9 cellular contexts compared by ENCODE assay signal in the genomic region with DNA sequence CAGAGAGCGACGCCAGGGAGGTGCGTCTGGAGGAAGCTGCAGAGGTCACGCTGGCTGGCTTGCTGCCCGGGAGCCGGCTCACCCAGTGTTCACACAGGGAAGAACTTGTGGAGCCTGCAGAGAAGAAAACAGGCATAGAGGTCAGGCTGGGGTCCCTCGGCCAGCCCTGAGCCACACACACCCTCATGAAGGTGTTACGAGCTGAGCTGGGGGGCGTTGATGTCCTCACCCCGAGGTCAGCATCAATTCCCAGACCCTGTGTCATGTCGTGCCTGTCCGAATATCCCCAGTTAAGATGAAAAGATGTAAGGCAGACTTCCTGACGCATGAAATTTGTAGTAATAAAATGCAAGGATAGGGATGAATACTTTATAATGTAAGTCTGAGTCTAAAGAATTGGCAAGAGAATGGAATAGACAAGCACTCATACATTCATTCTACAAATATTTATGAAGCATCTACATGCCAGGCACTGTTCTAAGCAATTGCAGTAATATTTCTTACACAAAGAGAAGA.
A peak's percentile ranks its signal among the peaks of the same experiment; 100 is the strongest.
DNase-seq lines count a peak whose midpoint lies in the region; ATAC-seq and TF ChIP-seq lines count a peak whose summit lies in the region.
"Had no signal": no experiment of that assay in that cellular context is flagged by ENCODE, and none has a peak within 500 bp of the region (broad histone marks: within the 10 kb centered on the region; RNA-seq: fewer than 3 reads in every experiment).

No MANE protein-coding gene starts in this region.

- no peak overlapping the region for H2BK5ac ChIP-seq in H9 (ENCODE audit: insufficient read length, low read length)

- no peak overlapping the region for H2BK120ac ChIP-seq in H9 (ENCODE audit: low read depth, low read length, poor library complexity, severe bottlenecking)

- peak; percentile 97 for ATAC-seq in left colon

- no peaks in the 10 kb centered on the region for H3K27me3 ChIP-seq in smooth muscle cell (ENCODE audit: low read depth)
- H3K27me3 ChIP-seq in H9 (ENCODE audit: insufficient read depth, low read length), result no peaks in the 10 kb centered on the region

- peak overlapping the region; percentile 73 for H3K27ac ChIP-seq in smooth muscle cell (ENCODE audit: low read depth)
- H3K27ac ChIP-seq in H9 (ENCODE audit: insufficient read length, low read depth, low read length), result no peak overlapping the region
- H3K27ac ChIP-seq: PC-9 had no signal

- no peak overlapping the region for H3K4ac ChIP-seq in H9 (ENCODE audit: low read depth, low read length)

- no peak overlapping the region for H3K14ac ChIP-seq in H9 (ENCODE audit: insufficient read depth, low read length)

- H3K23ac ChIP-seq in H9 (ENCODE audit: insufficient read length, low read depth, low read length), result no peak overlapping the region

- H3T11ph ChIP-seq in H9 (ENCODE audit: low read length), result no peak overlapping the region

- H3K4me3 ChIP-seq in smooth muscle cell, result no peak overlapping the region
- H3K4me3 ChIP-seq: PC-9 had no signal

- peak overlapping the region; percentile 23 for H3K9ac ChIP-seq in smooth muscle cell (ENCODE audit: low read depth)
- H3K9ac ChIP-seq in H9 (ENCODE audit: extremely low read depth, insufficient read length, low read length), result no peak overlapping the region

- H3K79me2 ChIP-seq in smooth muscle cell (ENCODE audit: low read depth) (no peaks in the 10 kb centered on the region), H9 (ENCODE audit: insufficient read depth, low read length) (no peaks in the 10 kb centered on the region)

- H3K36me3 Mint-ChIP-seq in H9 (ENCODE audit: insufficient read depth in 1 of 3, low read depth in 3 of 3), result peaks cover 31 to 61% (median 59%) of the 10 kb centered on the region in 3 experiments; a peak in 6 of 7 replicates
- peaks cover 7% of the 10 kb centered on the region for H3K36me3 Mint-ChIP-seq in activated CD4-positive, alpha-beta memory T cell treated with anti-CD3 and anti-CD28 coated beads, Interleukin-2, amount 10 ng/mL, durations not matched to agents 7 days and 5 days (ENCODE audit: low read depth)

- no peak overlapping the region for H2BK20ac ChIP-seq in H9 (ENCODE audit: low read depth, low read length, poor library complexity, severe bottlenecking)

- H4K20me1 ChIP-seq in smooth muscle cell (ENCODE audit: low read depth) (no peaks in the 10 kb centered on the region), H9 (ENCODE audit: control insufficient read depth, insufficient read depth, insufficient read length) (no peaks in the 10 kb centered on the region)

- no peak overlapping the region for H3K56ac ChIP-seq in H9 (ENCODE audit: insufficient read length, low read depth, low read length)

- no peaks in the 10 kb centered on the region for H3K23me2 ChIP-seq in H9 (ENCODE audit: insufficient read length, low read depth, low read length, poor library complexity, severe bottlenecking)

- 95% methylated on average over 13 of the region's 13 CpGs for WGBS in smooth muscle cell (ENCODE audit: low lambda C conversion rate)
- no CpG with 5 or more reads among the region's 13 CpGs for WGBS in H9 (ENCODE audit: extremely low coverage, insufficient read length, low lambda C conversion rate)

- TF ChIP-seq CTCF in smooth muscle cell (IDR thresholded peaks at IDR 0.05; ENCODE audit: borderline replicate concordance, insufficient read depth, poor library complexity, severe bottlenecking) (no peak), H9 (conservative IDR thresholded peaks at IDR 0.05) (no peak)

- no peak overlapping the region for H3K18ac ChIP-seq in H9 (ENCODE audit: insufficient read length, low read depth, low read length)

- H3K27me3 Mint-ChIP-seq in H9 (ENCODE audit: low read depth), result no peaks in the 10 kb centered on the region
- H3K27me3 Mint-ChIP-seq in activated CD4-positive, alpha-beta memory T cell treated with anti-CD3 and anti-CD28 coated beads, Interleukin-2, amount 10 ng/mL, durations not matched to agents 7 days and 5 days, result no peaks in the 10 kb centered on the region

- H4K5ac ChIP-seq in H9 (ENCODE audit: insufficient read length, low read depth, low read length), result no peak overlapping the region

- H3K9me3 ChIP-seq in smooth muscle cell (replicated peaks; ENCODE audit: low read depth) (no peaks in the 10 kb centered on the region), H9 (ENCODE audit: control insufficient read depth, low read depth, low read length) (no peaks in the 10 kb centered on the region)

- no peak overlapping the region for H4K8ac ChIP-seq in H9 (replicated peaks; ENCODE audit: insufficient read length, low read depth, low read length)

- intact Hi-C loops in left colon (cut with DNase I, micrococcal nuclease), result no loop called here

- no peaks in the 10 kb centered on the region for H3K36me3 ChIP-seq in smooth muscle cell (ENCODE audit: low read depth)

- H2BK12ac ChIP-seq in H9 (ENCODE audit: insufficient read length, low read depth, low read length), result no peak overlapping the region

- H2AK5ac ChIP-seq in H9 (ENCODE audit: insufficient read length, low read length), result no peak overlapping the region

- H3K4me1 ChIP-seq in smooth muscle cell (ENCODE audit: low read depth) (no peaks in the 10 kb centered on the region), H9 (ENCODE audit: insufficient read depth, low read length) (no peaks in the 10 kb centered on the region)

- CTCF ChIA-PET in activated CD4-positive, alpha-beta memory T cell treated with anti-CD3 and anti-CD28 coated beads, Interleukin-2, amount 10 ng/mL, durations not matched to agents 7 days and 5 days (lab: Charles Lee), result no interaction called here

- no peaks in the 10 kb centered on the region for H3F3A ChIP-seq in smooth muscle cell (ENCODE audit: low read depth)

- H3K79me1 ChIP-seq in H9 (ENCODE audit: insufficient read depth, low read depth, low read length, poor library complexity, severe bottlenecking), result no peaks in the 10 kb centered on the region

- no peak overlapping the region for H3K4me3 Mint-ChIP-seq in H9
- H3K4me3 Mint-ChIP-seq in activated CD4-positive, alpha-beta memory T cell treated with anti-CD3 and anti-CD28 coated beads, Interleukin-2, amount 10 ng/mL, durations not matched to agents 7 days and 5 days, result no peak overlapping the region

- no peak overlapping the region for H4K91ac ChIP-seq in H9 (ENCODE audit: insufficient read length, low read depth, low read length)

- no peak overlapping the region for H2AFZ ChIP-seq in smooth muscle cell (ENCODE audit: low read depth)
- H2AFZ ChIP-seq in H9 (ENCODE audit: low read length), result no peak overlapping the region
- H2AFZ ChIP-seq: PC-9 had no signal

- peak overlapping the region in 1 of 3 experiments; percentile 89; a peak in 2 of 7 replicates for H3K27ac Mint-ChIP-seq in H9
- H3K27ac Mint-ChIP-seq in activated CD4-positive, alpha-beta memory T cell treated with anti-CD3 and anti-CD28 coated beads, Interleukin-2, amount 10 ng/mL, durations not matched to agents 7 days and 5 days, result no peak overlapping the region

- peaks cover 0 to 4% of the 10 kb centered on the region in 2 experiments; a peak in 1 of 4 replicates for H3K4me1 Mint-ChIP-seq in H9
- no peaks in the 10 kb centered on the region for H3K4me1 Mint-ChIP-seq in activated CD4-positive, alpha-beta memory T cell treated with anti-CD3 and anti-CD28 coated beads, Interleukin-2, amount 10 ng/mL, durations not matched to agents 7 days and 5 days

- H3K4me2 ChIP-seq in smooth muscle cell, result no peak overlapping the region
- H3K4me2 ChIP-seq in H9 (ENCODE audit: insufficient read depth, insufficient read length, low read length), result no peak overlapping the region
- H3K4me2 ChIP-seq: PC-9 had no signal

- in situ Hi-C loops in G401 (cut with HindIII; ENCODE audit: low sequenced_read_pairs), result no loop called here

- peak; percentile 38 for DNase-seq in G401 (ENCODE audit: low spot score)
- peak; percentile 25 for DNase-seq in cerebellum (ENCODE audit: low spot score)
- peak; percentile 80 to 88 for DNase-seq in left colon
- no peak for DNase-seq in smooth muscle cell (lab: John Stamatoyannopoulos, UW; ENCODE audit: unreplicated experiment)
- DNase-seq in H9, result no peak
- DNase-seq in SIG-M5 treated with dmso at 0.1 percent for 504 hours (lab: John Stamatoyannopoulos, UW; ENCODE audit: unreplicated experiment), result no peak
- no peak for DNase-seq in activated CD4-positive, alpha-beta memory T cell treated with anti-CD3 and anti-CD28 coated beads, Interleukin-2, amount 10 ng/mL, durations not matched to agents 7 days and 5 days
- DNase-seq in activated CD4-positive, alpha-beta T cell treated with anti-CD3 and anti-CD28 coated beads for 48 hours, result no peak

- POLR2A ChIA-PET in activated CD4-positive, alpha-beta memory T cell treated with anti-CD3 and anti-CD28 coated beads, Interleukin-2, amount 10 ng/mL, durations not matched to agents 7 days and 5 days (lab: Charles Lee), result no interaction called here

- H3K9me3 Mint-ChIP-seq in H9, result no peaks in the 10 kb centered on the region
- no peaks in the 10 kb centered on the region for H3K9me3 Mint-ChIP-seq in activated CD4-positive, alpha-beta memory T cell treated with anti-CD3 and anti-CD28 coated beads, Interleukin-2, amount 10 ng/mL, durations not matched to agents 7 days and 5 days

- no peak overlapping the region for H2BK15ac ChIP-seq in H9 (ENCODE audit: low read depth, low read length)

Comparison
In these comparisons a context has a peak if more than half of its experiments do, and no peak if none do; other contexts are left out.
1. DNase-seq: peak in G401 (single experiment), cerebellum (single experiment) and left colon (2 of 2); none in smooth muscle cell (single experiment), H9 (single experiment), SIG-M5 treated with dmso at 0.1 percent for 504 hours (single experiment), activated CD4-positive, alpha-beta memory T cell treated with anti-CD3 and anti-CD28 coated beads, Interleukin-2, amount 10 ng/mL, durations not matched to agents 7 days and 5 days (single experiment) and activated CD4-positive, alpha-beta T cell treated with anti-CD3 and anti-CD28 coated beads for 48 hours (single experiment).